ENCODE assay signal across 10 cellular contexts in the genomic region with DNA sequence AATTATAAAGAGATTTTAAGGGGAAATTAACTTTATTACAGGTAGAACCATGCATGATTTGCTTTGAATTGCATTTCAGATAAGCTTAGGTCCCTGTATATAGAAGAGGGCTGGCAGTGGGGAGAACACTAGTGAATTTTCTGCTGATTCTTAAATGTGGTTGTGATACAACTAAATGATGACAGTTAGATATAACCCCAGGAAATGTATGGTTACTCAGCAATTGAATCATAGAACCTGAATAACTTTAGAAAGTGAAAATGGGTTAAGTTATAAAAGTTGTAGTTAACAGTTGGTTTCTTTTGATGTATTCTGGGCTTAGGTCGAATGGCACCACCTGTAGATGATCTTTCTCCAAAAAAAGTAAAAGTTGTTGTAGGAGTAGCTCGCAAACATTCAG.
"Had no signal": no experiment of that assay in that cellular context is flagged by ENCODE, and none has a peak within 500 bp of the region (broad histone marks: within the 10 kb centered on the region; RNA-seq: fewer than 3 reads in every experiment).

No MANE protein-coding gene starts in this region.

- H3K9me3 ChIP-seq: psoas muscle, right lobe of liver had no signal

- H3K4me1 ChIP-seq: foreskin keratinocyte, psoas muscle had no signal

- DNase-seq: activated CD4-positive, alpha-beta T cell treated with anti-CD3 and anti-CD28 coated beads for 1 hour; activated naive CD8-positive, alpha-beta T cell treated with anti-CD3 and anti-CD28 coated beads, Interleukin-2, amount 10 ng/mL, durations not matched to agents 7 days and 5 days; foreskin keratinocyte; occipital lobe; psoas muscle; right lobe of liver; stimulated activated naive B cell treated with anti-CD40 and anti-IgM and Interleukin-4, amounts not matched to agents 10 μg/mL and 1 μg/mL and 100 μg/mL, for 72 hours; trophoblast cell had no signal

- H3K27ac ChIP-seq: foreskin keratinocyte, psoas muscle had no signal

- H3K4me3 ChIP-seq: psoas muscle, right lobe of liver had no signal

- FAIRE-seq: astrocyte had no signal

- ATAC-seq: foreskin keratinocyte; psoas muscle; stimulated activated naive B cell treated with anti-CD40 and anti-IgM and Interleukin-4, amounts not matched to agents 10 μg/mL and 1 μg/mL and 100 μg/mL, for 72 hours had no signal

- H3K27me3 Mint-ChIP-seq: activated naive CD8-positive, alpha-beta T cell treated with anti-CD3 and anti-CD28 coated beads, Interleukin-2, amount 10 ng/mL, durations not matched to agents 7 days and 5 days; stimulated activated naive B cell treated with anti-CD40 and anti-IgM and Interleukin-4, amounts not matched to agents 10 μg/mL and 1 μg/mL and 100 μg/mL, for 72 hours had no signal

- H3K27me3 ChIP-seq: foreskin keratinocyte, right lobe of liver had no signal

- H3K27ac Mint-ChIP-seq: activated naive CD8-positive, alpha-beta T cell treated with anti-CD3 and anti-CD28 coated beads, Interleukin-2, amount 10 ng/mL, durations not matched to agents 7 days and 5 days had no signal

- H3K4me1 Mint-ChIP-seq: nephron; stimulated activated naive B cell treated with anti-CD40 and anti-IgM and Interleukin-4, amounts not matched to agents 10 μg/mL and 1 μg/mL and 100 μg/mL, for 72 hours had no signal

- H3K9me3 Mint-ChIP-seq: activated naive CD8-positive, alpha-beta T cell treated with anti-CD3 and anti-CD28 coated beads, Interleukin-2, amount 10 ng/mL, durations not matched to agents 7 days and 5 days; nephron; stimulated activated naive B cell treated with anti-CD40 and anti-IgM and Interleukin-4, amounts not matched to agents 10 μg/mL and 1 μg/mL and 100 μg/mL, for 72 hours had no signal

- H3K4me3 Mint-ChIP-seq: activated naive CD8-positive, alpha-beta T cell treated with anti-CD3 and anti-CD28 coated beads, Interleukin-2, amount 10 ng/mL, durations not matched to agents 7 days and 5 days; nephron; stimulated activated naive B cell treated with anti-CD40 and anti-IgM and Interleukin-4, amounts not matched to agents 10 μg/mL and 1 μg/mL and 100 μg/mL, for 72 hours had no signal
